In the genomic region with DNA sequence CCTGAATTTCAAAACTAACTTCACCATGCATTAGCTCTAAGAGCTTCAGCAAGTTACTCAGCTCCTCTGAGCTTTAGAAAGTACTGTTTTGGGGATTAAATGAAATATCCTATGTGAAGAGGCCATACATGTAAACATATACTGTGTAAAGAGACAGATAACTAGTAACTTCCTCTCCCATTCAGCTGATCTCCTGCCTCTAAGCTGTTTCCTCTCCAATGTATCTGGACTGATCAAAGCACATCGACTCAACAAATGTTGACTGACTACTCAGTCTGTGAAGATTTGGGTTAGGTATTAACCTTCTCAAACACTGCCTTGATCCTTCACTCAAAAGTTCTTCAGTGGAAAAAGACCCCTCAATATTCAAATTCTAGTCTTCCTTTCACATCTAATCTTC, we compare ENCODE assay signal across 33 cellular contexts.
"Had no signal": no experiment of that assay in that cellular context is flagged by ENCODE, and none has a peak within 500 bp of the region (broad histone marks: within the 10 kb centered on the region; RNA-seq: fewer than 3 reads in every experiment).

No MANE protein-coding gene starts in this region.

- H3K4me1 ChIP-seq: foreskin keratinocyte, gastrocnemius medialis, heart left ventricle had no signal

- DNase-seq: activated CD4-positive, alpha-beta T cell treated with anti-CD3 and anti-CD28 coated beads for 36 hours; activated CD4-positive, alpha-beta T cell treated with anti-CD3 and anti-CD28 coated beads, Interleukin-2, amount 10 ng/mL, durations not matched to agents 7 days and 5 days; activated CD4-positive, alpha-beta T cell treated with anti-CD3 and anti-CD28 coated beads, Interleukin-2, amount 50 U/mL, for 48 hours; activated CD4-positive, CD25-positive, alpha-beta regulatory T cell; activated CD4-positive, CD25-positive, alpha-beta regulatory T cell treated with anti-CD3 and anti-CD28 coated beads, Interleukin-2, amount 50 U/mL, for 72 hours; activated CD8-positive, alpha-beta memory T cell treated with anti-CD3 and anti-CD28 coated beads for 24 hours; activated CD8-positive, alpha-beta T cell treated with anti-CD3 and anti-CD28 coated beads for 36 hours; activated effector memory CD4-positive, alpha-beta T cell treated with Interleukin-2 at 50 U/mL for 16 hours; activated gamma-delta T cell treated with Interleukin-2 at 50 U/mL for 16 hours; activated naive CD4-positive, alpha-beta T cell treated with anti-CD3 and anti-CD28 coated beads, Interleukin-2, amount 50 U/mL, for 16 hours; activated naive CD4-positive, alpha-beta T cell treated with Interleukin-2 at 50 U/mL for 16 hours; activated T-cell treated with anti-CD3 and anti-CD28 coated beads, Interleukin-2, amount 50 U/mL, for 4 hours; amniotic stem cell; anterior cingulate cortex; brain microvascular endothelial cell; dorsolateral prefrontal cortex; effector memory CD4-positive, alpha-beta T cell; endodermal cell; foreskin keratinocyte; gastrocnemius medialis; glutamatergic neuron; heart left ventricle; T-helper 1 cell; T-helper 17 cell had no signal

- FAIRE-seq: astrocyte, bronchial epithelial cell had no signal

- H3K27ac ChIP-seq: brain microvascular endothelial cell, coronary artery, dorsolateral prefrontal cortex, foreskin keratinocyte, gastrocnemius medialis, heart left ventricle had no signal

- H3K4me3 Mint-ChIP-seq: activated CD4-positive, alpha-beta T cell treated with anti-CD3 and anti-CD28 coated beads for 36 hours; activated CD4-positive, alpha-beta T cell treated with anti-CD3 and anti-CD28 coated beads, Interleukin-2, amount 10 ng/mL, durations not matched to agents 7 days and 5 days; activated CD8-positive, alpha-beta T cell treated with anti-CD3 and anti-CD28 coated beads for 36 hours; activated naive CD8-positive, alpha-beta T cell; activated T-cell treated with anti-CD3 and anti-CD28 coated beads, Interleukin-2, amount 50 U/mL, for 4 hours; activated T-helper 17 cell treated with anti-CD3 and anti-CD28 coated beads, Interleukin-2, amount 50 U/mL, for 72 hours; central memory CD8-positive, alpha-beta T cell; dendritic cell treated with granulocyte-macrophage colony-stimulating factor and Interleukin-4, amounts not matched to agents 40 ng/mL and 50 ng/mL, for 4 days; endodermal cell; T-helper 17 cell; T-helper 2 cell treated with Interferon-gamma antibody and Interleukin-4, amounts not matched to agents 5 μg/mL and 100 μg/mL, for 36 hours had no signal

- H3K36me3 ChIP-seq: brain microvascular endothelial cell, gastrocnemius medialis, heart left ventricle had no signal

- H3K9me3 ChIP-seq: gastrocnemius medialis, heart left ventricle had no signal

- H3K4me1 Mint-ChIP-seq: activated CD4-positive, alpha-beta T cell treated with anti-CD3 and anti-CD28 coated beads for 36 hours; activated CD4-positive, alpha-beta T cell treated with anti-CD3 and anti-CD28 coated beads, Interleukin-2, amount 10 ng/mL, durations not matched to agents 7 days and 5 days; activated T-helper 17 cell treated with anti-CD3 and anti-CD28 coated beads, Interleukin-2, amount 50 U/mL, for 72 hours; central memory CD8-positive, alpha-beta T cell had no signal

- ATAC-seq: activated CD8-positive, alpha-beta T cell treated with anti-CD3 and anti-CD28 coated beads for 36 hours; esophagus mucosa; foreskin keratinocyte; gastrocnemius medialis; heart left ventricle; T-helper 17 cell had no signal

- H3K4me3 ChIP-seq: coronary artery, dorsolateral prefrontal cortex, gastrocnemius medialis, heart left ventricle had no signal

- H3K36me3 Mint-ChIP-seq: activated naive CD8-positive, alpha-beta T cell had no signal

- H3K27me3 ChIP-seq: brain microvascular endothelial cell, dorsolateral prefrontal cortex, foreskin keratinocyte, gastrocnemius medialis, heart left ventricle had no signal

- H3K9me3 Mint-ChIP-seq: activated CD4-positive, alpha-beta T cell treated with anti-CD3 and anti-CD28 coated beads, Interleukin-2, amount 10 ng/mL, durations not matched to agents 7 days and 5 days; activated CD8-positive, alpha-beta T cell treated with anti-CD3 and anti-CD28 coated beads for 36 hours; activated T-helper 17 cell treated with anti-CD3 and anti-CD28 coated beads, Interleukin-2, amount 50 U/mL, for 72 hours; central memory CD8-positive, alpha-beta T cell; dendritic cell treated with granulocyte-macrophage colony-stimulating factor and Interleukin-4, amounts not matched to agents 40 ng/mL and 50 ng/mL, for 4 days; endodermal cell; T-helper 2 cell treated with Interferon-gamma antibody and Interleukin-4, amounts not matched to agents 5 μg/mL and 100 μg/mL, for 36 hours had no signal

- H3K27ac Mint-ChIP-seq: activated CD4-positive, alpha-beta T cell treated with anti-CD3 and anti-CD28 coated beads for 36 hours; activated CD4-positive, alpha-beta T cell treated with anti-CD3 and anti-CD28 coated beads, Interleukin-2, amount 10 ng/mL, durations not matched to agents 7 days and 5 days; activated CD8-positive, alpha-beta T cell treated with anti-CD3 and anti-CD28 coated beads for 36 hours; activated naive CD8-positive, alpha-beta T cell; activated T-helper 17 cell treated with anti-CD3 and anti-CD28 coated beads, Interleukin-2, amount 50 U/mL, for 72 hours; dendritic cell treated with granulocyte-macrophage colony-stimulating factor and Interleukin-4, amounts not matched to agents 40 ng/mL and 50 ng/mL, for 4 days; endodermal cell; T-helper 17 cell; T-helper 2 cell treated with Interferon-gamma antibody and Interleukin-4, amounts not matched to agents 5 μg/mL and 100 μg/mL, for 36 hours had no signal

- H3K27me3 Mint-ChIP-seq: activated CD4-positive, alpha-beta T cell treated with anti-CD3 and anti-CD28 coated beads for 36 hours; activated CD4-positive, alpha-beta T cell treated with anti-CD3 and anti-CD28 coated beads, Interleukin-2, amount 10 ng/mL, durations not matched to agents 7 days and 5 days; activated CD8-positive, alpha-beta T cell treated with anti-CD3 and anti-CD28 coated beads for 36 hours; activated naive CD8-positive, alpha-beta T cell; activated T-helper 17 cell treated with anti-CD3 and anti-CD28 coated beads, Interleukin-2, amount 50 U/mL, for 72 hours; central memory CD8-positive, alpha-beta T cell; dendritic cell treated with granulocyte-macrophage colony-stimulating factor and Interleukin-4, amounts not matched to agents 40 ng/mL and 50 ng/mL, for 4 days; T-helper 17 cell had no signal
